ENCODE assay signal across 2 cellular contexts in genomic region chr14:69803753-69804152, GRCh38.
TF ChIP-seq lines count a peak whose summit lies in the region.

No MANE protein-coding gene starts in this region.

TF ChIP-seq in HCT116, 20 proteins besides CTCF, POLR2A, EP300 and RAD21 (continued from another document):
- TF ChIP-seq REST (IDR thresholded peaks at IDR 0.05; ENCODE audit: low read depth) (no peak), MAX (IDR thresholded peaks at IDR 0.05) (no peak), ZFX (IDR thresholded peaks at IDR 0.05) (no peak)

TF ChIP-seq in liver, 16 proteins besides CTCF, POLR2A, EP300 and RAD21 (continued from another document):
- TF ChIP-seq REST (IDR thresholded peaks at IDR 0.05) (no peak), ATF3 (IDR thresholded peaks at IDR 0.05) (no peak), JUND (IDR thresholded peaks at IDR 0.05) (no peak), ZBTB33 (IDR thresholded peaks at IDR 0.05) (no peak), MAX (IDR thresholded peaks at IDR 0.05) (no peak), EGR1 (IDR thresholded peaks at IDR 0.05; ENCODE audit: low read depth in 2 of 2) (no peak), NR2F2 (IDR thresholded peaks at IDR 0.05) (no peak), GABPA (IDR thresholded peaks at IDR 0.05 in 1 of 2, conservative IDR thresholded peaks at IDR 0.05 in 1 of 2) (no peak)
